Comparison of ENCODE assay signal across 1 cellular context in the genomic region with DNA sequence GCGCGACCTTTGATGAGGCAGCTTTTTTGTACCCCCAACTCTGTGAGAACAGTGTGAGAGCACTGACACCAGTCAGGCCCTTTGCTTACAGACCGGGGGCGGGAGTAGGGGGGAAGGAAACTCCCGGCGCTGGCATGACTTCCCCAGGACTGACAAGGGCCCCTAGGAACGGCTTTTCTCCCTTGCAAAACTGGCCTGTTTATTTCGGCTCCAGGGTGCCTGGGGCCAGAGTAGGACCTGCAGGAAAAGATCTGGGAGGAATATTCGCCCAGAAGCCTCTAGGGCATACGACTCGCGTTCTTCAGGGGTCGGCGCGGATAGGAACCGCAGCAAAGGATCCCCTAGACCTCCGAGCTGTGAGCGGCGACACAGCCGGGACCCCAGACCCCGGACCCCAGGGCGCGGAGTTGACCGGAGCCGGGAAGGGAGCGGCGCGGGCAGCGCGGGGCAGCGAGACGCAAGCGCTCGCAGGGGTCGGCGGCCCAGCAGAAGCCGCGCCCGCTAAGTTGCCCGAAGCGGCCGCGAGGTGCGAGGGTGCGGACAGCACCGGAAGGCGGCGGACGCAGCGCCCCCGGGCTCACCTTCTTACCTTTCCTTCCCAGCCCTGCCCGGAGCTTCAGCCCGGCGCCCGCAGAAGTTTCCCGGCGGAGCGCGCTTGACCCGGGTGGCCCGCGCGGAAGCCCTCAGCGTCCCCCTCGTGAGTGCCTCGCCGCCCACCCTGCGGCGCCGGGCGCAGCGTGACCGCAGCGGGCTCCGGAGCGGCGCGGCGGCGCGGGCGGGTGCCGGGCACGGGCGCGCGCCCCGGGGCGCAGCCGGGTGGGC.
TF ChIP-seq lines count a peak whose summit lies in the region.

A gene with protein sequence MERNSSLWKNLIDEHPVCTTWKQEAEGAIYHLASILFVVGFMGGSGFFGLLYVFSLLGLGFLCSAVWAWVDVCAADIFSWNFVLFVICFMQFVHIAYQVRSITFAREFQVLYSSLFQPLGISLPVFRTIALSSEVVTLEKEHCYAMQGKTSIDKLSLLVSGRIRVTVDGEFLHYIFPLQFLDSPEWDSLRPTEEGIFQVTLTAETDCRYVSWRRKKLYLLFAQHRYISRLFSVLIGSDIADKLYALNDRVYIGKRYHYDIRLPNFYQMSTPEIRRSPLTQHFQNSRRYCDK (minus strand): TSS at position 771 of the 822 bp plus-strand sequence. CDS start 18,105 bp downstream, outside the sequence.

TF ChIP-seq in K562, 482 proteins besides CTCF, POLR2A, EP300 and RAD21 (continued from another document):
- TF ChIP-seq, protein P1, sequence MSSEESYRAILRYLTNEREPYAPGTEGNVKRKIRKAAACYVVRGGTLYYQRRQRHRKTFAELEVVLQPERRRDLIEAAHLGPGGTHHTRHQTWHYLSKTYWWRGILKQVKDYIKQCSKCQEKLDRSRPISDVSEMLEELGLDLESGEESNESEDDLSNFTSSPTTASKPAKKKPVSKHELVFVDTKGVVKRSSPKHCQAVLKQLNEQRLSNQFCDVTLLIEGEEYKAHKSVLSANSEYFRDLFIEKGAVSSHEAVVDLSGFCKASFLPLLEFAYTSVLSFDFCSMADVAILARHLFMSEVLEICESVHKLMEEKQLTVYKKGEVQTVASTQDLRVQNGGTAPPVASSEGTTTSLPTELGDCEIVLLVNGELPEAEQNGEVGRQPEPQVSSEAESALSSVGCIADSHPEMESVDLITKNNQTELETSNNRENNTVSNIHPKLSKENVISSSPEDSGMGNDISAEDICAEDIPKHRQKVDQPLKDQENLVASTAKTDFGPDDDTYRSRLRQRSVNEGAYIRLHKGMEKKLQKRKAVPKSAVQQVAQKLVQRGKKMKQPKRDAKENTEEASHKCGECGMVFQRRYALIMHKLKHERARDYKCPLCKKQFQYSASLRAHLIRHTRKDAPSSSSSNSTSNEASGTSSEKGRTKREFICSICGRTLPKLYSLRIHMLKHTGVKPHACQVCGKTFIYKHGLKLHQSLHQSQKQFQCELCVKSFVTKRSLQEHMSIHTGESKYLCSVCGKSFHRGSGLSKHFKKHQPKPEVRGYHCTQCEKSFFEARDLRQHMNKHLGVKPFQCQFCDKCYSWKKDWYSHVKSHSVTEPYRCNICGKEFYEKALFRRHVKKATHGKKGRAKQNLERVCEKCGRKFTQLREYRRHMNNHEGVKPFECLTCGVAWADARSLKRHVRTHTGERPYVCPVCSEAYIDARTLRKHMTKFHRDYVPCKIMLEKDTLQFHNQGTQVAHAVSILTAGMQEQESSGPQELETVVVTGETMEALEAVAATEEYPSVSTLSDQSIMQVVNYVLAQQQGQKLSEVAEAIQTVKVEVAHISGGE (CRISPR knock-in tag; IDR thresholded peaks at IDR 0.05): peak in 1 of 3 experiments; percentile 34; a peak in 1 of 6 replicates
- TF ChIP-seq ZFX (CRISPR knock-in tag; IDR thresholded peaks at IDR 0.05) (no peak), MTA1 (IDR thresholded peaks at IDR 0.05; ENCODE audit: borderline replicate concordance) (no peak), NFYB (IDR thresholded peaks at IDR 0.05; ENCODE audit: extremely low read depth, insufficient read length) (no peak), STAT6 (CRISPR knock-in tag; IDR thresholded peaks at IDR 0.05) (no peak), USF1 (CRISPR knock-in tag; IDR thresholded peaks at IDR 0.05) (no peak), RBFOX2 (IDR thresholded peaks at IDR 0.05; ENCODE audit: low read depth, low read length) (peak; percentile 54; the same call in 1 of the 2 replicates), TEAD1 (CRISPR knock-in tag; IDR thresholded peaks at IDR 0.05) (no peak), BRF2 (IDR thresholded peaks at IDR 0.05; ENCODE audit: borderline replicate concordance, insufficient read depth, insufficient read length) (no peak), SMARCA5 (IDR thresholded peaks at IDR 0.05) (no peak), ZNF274 (IDR thresholded peaks at IDR 0.05; ENCODE audit: borderline replicate concordance, low read depth, low read length) (no peak), KDM5B (IDR thresholded peaks at IDR 0.05; ENCODE audit: insufficient replicate concordance, low read depth, low read length) (no peak), ZBTB1 (CRISPR knock-in tag; IDR thresholded peaks at IDR 0.05; ENCODE audit: borderline replicate concordance, low read depth) (no peak), SRSF3 (IDR thresholded peaks at IDR 0.05; ENCODE audit: insufficient read depth, low read length) (no peak), CEBPG (CRISPR knock-in tag; IDR thresholded peaks at IDR 0.05) (no peak), CEBPG (tag; conservative IDR thresholded peaks at IDR 0.05 in 1 of 2, IDR thresholded peaks at IDR 0.05 in 1 of 2) (no peak)
